17 cellular contexts compared by ENCODE assay signal in the genomic region with DNA sequence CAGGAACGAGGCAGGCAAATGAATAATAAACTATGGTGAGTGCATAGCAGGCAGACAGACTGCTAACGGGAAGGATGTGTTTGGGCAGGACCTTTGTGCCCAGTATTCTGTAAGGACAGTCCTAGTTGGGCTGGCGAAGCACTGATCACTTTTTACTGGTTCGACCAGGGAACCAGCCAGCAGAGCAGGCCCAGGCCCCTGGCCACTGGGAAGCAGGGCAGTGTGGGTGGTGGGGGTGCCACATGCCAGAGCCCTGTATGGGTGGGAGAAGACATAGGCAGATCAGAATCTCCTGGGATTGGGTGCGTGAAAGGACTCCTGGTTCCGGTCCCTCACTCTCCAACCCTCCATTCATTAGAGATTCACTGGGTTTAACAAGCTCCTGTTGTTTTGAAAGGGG. TPM values are rescaled to one million over a fixed set of nuclear protein-coding genes. Genes with fewer than 3 reads are reported as not detected.
A peak's percentile ranks its signal among the peaks of the same experiment; 100 is the strongest.
DNase-seq lines count a peak whose midpoint lies in the region; ATAC-seq and TF ChIP-seq lines count a peak whose summit lies in the region.
"Had no signal": no experiment of that assay in that cellular context is flagged by ENCODE, and none has a peak within 500 bp of the region (broad histone marks: within the 10 kb centered on the region; RNA-seq: fewer than 3 reads in every experiment).

No MANE protein-coding gene starts in this region.

- H3K27ac ChIP-seq in GM23248: peak overlapping the region; percentile 87; the same call in 1 of the 2 replicates
- no peak overlapping the region for H3K27ac ChIP-seq in mammary epithelial cell (ENCODE audit: insufficient read depth, low read depth, low read length)
- H3K27ac ChIP-seq: right atrium auricular region had no signal

- dilution Hi-C loops in mammary epithelial cell (cut with HindIII; ENCODE audit: low sequenced_read_pairs): no loop called here

- no peaks in the 10 kb centered on the region for H3K36me3 ChIP-seq in GM23248 (ENCODE audit: low read depth)
- no peaks in the 10 kb centered on the region for H3K36me3 ChIP-seq in mammary epithelial cell (ENCODE audit: insufficient read depth, low read length)
- H3K36me3 ChIP-seq: right atrium auricular region had no signal

- H3K36me3 Mint-ChIP-seq in naive thymus-derived CD8-positive, alpha-beta T cell: peaks cover 0 to 1% (median under 1%) of the 10 kb centered on the region in 3 donors
- H3K36me3 Mint-ChIP-seq in activated T-helper 17 cell treated with anti-CD3 and anti-CD28 coated beads, Interleukin-2, amount 50 U/mL, for 72 hours (ENCODE audit: low read depth): peaks cover 13% of the 10 kb centered on the region

- H3K27me3 Mint-ChIP-seq in naive thymus-derived CD8-positive, alpha-beta T cell: no peaks in the 10 kb centered on the region
- H3K27me3 Mint-ChIP-seq in activated T-helper 17 cell treated with anti-CD3 and anti-CD28 coated beads, Interleukin-2, amount 50 U/mL, for 72 hours: no peaks in the 10 kb centered on the region
- H3K27me3 Mint-ChIP-seq: CD4-positive, alpha-beta memory T cell; effector memory CD8-positive, alpha-beta T cell had no signal

- H3K4me1 ChIP-seq in GM23248 (ENCODE audit: insufficient read depth) (peaks cover 26% of the 10 kb centered on the region), mammary epithelial cell (ENCODE audit: insufficient read depth, low read length) (peaks cover 29% of the 10 kb centered on the region)

- H3K4me1 Mint-ChIP-seq in naive thymus-derived CD8-positive, alpha-beta T cell: peaks cover 16 to 44% (median 35%) of the 10 kb centered on the region in 4 donors
- H3K4me1 Mint-ChIP-seq in activated T-helper 17 cell treated with anti-CD3 and anti-CD28 coated beads, Interleukin-2, amount 50 U/mL, for 72 hours: peaks cover 7% of the 10 kb centered on the region

- no peak overlapping the region for H2AFZ ChIP-seq in GM23248
- H2AFZ ChIP-seq in mammary epithelial cell (ENCODE audit: low read depth, low read length): no peak overlapping the region

- DNase-seq in GM23248 (no peak), mammary epithelial cell (peak; percentile 29), NOMO-1 (lab: John Stamatoyannopoulos, UW; ENCODE audit: unreplicated experiment in 2 of 2) (no peak)
- peak in 1 of 10 donors; percentile 45 for DNase-seq in naive thymus-derived CD8-positive, alpha-beta T cell
- DNase-seq: amniotic stem cell; CD4-positive, alpha-beta memory T cell; cerebellar nuclear complex; DMS79; effector memory CD8-positive, alpha-beta T cell; head of caudate nucleus; NCI-H1417; NCI-H524; occipital lobe had no signal

- H3K4me3 ChIP-seq in GM23248 (no peak overlapping the region), mammary epithelial cell (replicated peaks in 1 of 3; ENCODE audit: insufficient read depth in 1 of 3, low read depth in 2 of 3, low read length in 3 of 3) (no peak overlapping the region)
- H3K4me3 ChIP-seq: right atrium auricular region had no signal

- H3K9ac ChIP-seq in GM23248: peak overlapping the region; percentile 68; the same call in 1 of the 2 replicates
- H3K9ac ChIP-seq in mammary epithelial cell (ENCODE audit: insufficient read depth, low read length): no peak overlapping the region

- H4K20me1 ChIP-seq in GM23248 (ENCODE audit: insufficient read depth) (no peaks in the 10 kb centered on the region), mammary epithelial cell (ENCODE audit: insufficient read depth, low read length) (no peaks in the 10 kb centered on the region)

- H3K9me3 Mint-ChIP-seq in naive thymus-derived CD8-positive, alpha-beta T cell: no peaks in the 10 kb centered on the region
- no peaks in the 10 kb centered on the region for H3K9me3 Mint-ChIP-seq in activated T-helper 17 cell treated with anti-CD3 and anti-CD28 coated beads, Interleukin-2, amount 50 U/mL, for 72 hours
- H3K9me3 Mint-ChIP-seq: CD4-positive, alpha-beta memory T cell; effector memory CD8-positive, alpha-beta T cell had no signal

- BruUV-seq in mammary epithelial cell (replicated peaks; lab: Mats Ljungman, UMichigan): no TSS peak

- in situ Hi-C loops in GM23248 (cut with MboI): no loop called here
- in situ Hi-C loops in mammary epithelial cell (cut with MboI; ENCODE audit: low sequenced_read_pairs in 2 of 2): no loop called here

- no peak for ATAC-seq in naive thymus-derived CD8-positive, alpha-beta T cell
- ATAC-seq in activated T-helper 17 cell treated with anti-CD3 and anti-CD28 coated beads, Interleukin-2, amount 50 U/mL, for 72 hours (replicated peaks): no peak
- no peak for ATAC-seq in HG03039 (IDR thresholded peaks at IDR 0.05; ENCODE audit: unreplicated experiment)
- ATAC-seq: effector memory CD8-positive, alpha-beta T cell had no signal

- intact Hi-C loops in mammary epithelial cell (cut with micrococcal nuclease): no loop called here

- no peaks in the 10 kb centered on the region for H3K27me3 ChIP-seq in GM23248 (replicated peaks; ENCODE audit: insufficient read depth)
- no peaks in the 10 kb centered on the region for H3K27me3 ChIP-seq in mammary epithelial cell (ENCODE audit: insufficient read depth, low read length)
- H3K27me3 ChIP-seq: right atrium auricular region had no signal

- peaks cover 26% of the 10 kb centered on the region for H3F3A ChIP-seq in GM23248 (ENCODE audit: insufficient read depth)

- CTCF ChIA-PET in mammary epithelial cell (lab: Charles Lee; ENCODE audit: low non-redundant PET): no interaction called here

- WGBS in GM23248 (ENCODE audit: low coverage in 1 of 2, low lambda C conversion rate in 2 of 2, missing lambda C conversion rate in 2 of 2), 2 experiments: 82 to 85% methylated on average over 6 of the region's 6 CpGs
- 48% methylated on average over 5 of the region's 6 CpGs for WGBS in mammary epithelial cell (ENCODE audit: low coverage, missing lambda C conversion rate)

- H3K4me2 ChIP-seq in GM23248 (ENCODE audit: unreplicated experiment) (no peak overlapping the region), mammary epithelial cell (ENCODE audit: insufficient read depth, low read depth, low read length) (no peak overlapping the region)

- H3K4me3 Mint-ChIP-seq in naive thymus-derived CD8-positive, alpha-beta T cell: no peak overlapping the region
- H3K4me3 Mint-ChIP-seq in activated T-helper 17 cell treated with anti-CD3 and anti-CD28 coated beads, Interleukin-2, amount 50 U/mL, for 72 hours: no peak overlapping the region
- H3K4me3 Mint-ChIP-seq: CD4-positive, alpha-beta memory T cell; effector memory CD8-positive, alpha-beta T cell had no signal

- no peaks in the 10 kb centered on the region for H3K9me2 ChIP-seq in GM23248 (ENCODE audit: insufficient read depth)

- no peaks in the 10 kb centered on the region for H3K9me3 ChIP-seq in GM23248 (ENCODE audit: low read depth)
- H3K9me3 ChIP-seq in mammary epithelial cell (replicated peaks; ENCODE audit: insufficient read depth, low read length): no peaks in the 10 kb centered on the region
- H3K9me3 ChIP-seq: right atrium auricular region had no signal

- no peak for TF ChIP-seq CTCF in mammary epithelial cell (conservative IDR thresholded peaks at IDR 0.05 in 1 of 2, IDR thresholded peaks at IDR 0.05 in 1 of 2; ENCODE audit: extremely low read depth in 1 of 2, insufficient read depth in 1 of 2, low read depth in 1 of 2, low read length in 2 of 2)

- POLR2A ChIA-PET in naive thymus-derived CD8-positive, alpha-beta T cell (lab: Charles Lee): interaction anchor here (0.6 to 41.9 kb wide), 3 partner anchors 15 to 54 kb away, joined by 5 to 1171 read pairs (median 5); a partner anchor contains a TSS

- H3K79me2 ChIP-seq in GM23248 (ENCODE audit: insufficient read depth): peaks cover 9% of the 10 kb centered on the region
- peaks cover 8% of the 10 kb centered on the region for H3K79me2 ChIP-seq in mammary epithelial cell (ENCODE audit: insufficient read depth, low read length)

- H3K27ac Mint-ChIP-seq in naive thymus-derived CD8-positive, alpha-beta T cell: peak overlapping the region in 6 of 10 donors; percentile 14 to 83 (median 60)
- H3K27ac Mint-ChIP-seq in activated T-helper 17 cell treated with anti-CD3 and anti-CD28 coated beads, Interleukin-2, amount 50 U/mL, for 72 hours: no peak overlapping the region
- H3K27ac Mint-ChIP-seq: effector memory CD8-positive, alpha-beta T cell had no signal

RNA-seq across cellular contexts. Expression of a gene that starts 4.0 kb away (rescaled TPM):
- 6.2 and 6.5 TPM in 2 replicates for total RNA-seq in GM23248 (2014; rRNA removed; shearing (Covaris generic))
- polyA plus RNA-seq in GM23248 (2016; fragmentation: Nextera tagmentation; extraction: Ambion mirVana) (25.5 and 27.1 TPM in 2 replicates), mammary epithelial cell (7.2 TPM)
- 10 to 100 TPM in 1 of 2 donors, 1 to 10 TPM in 1; 9.2 to 30.8 TPM for total RNA-seq in mammary epithelial cell
- 18.0 TPM for polyA minus RNA-seq in mammary epithelial cell
- total RNA-seq in naive thymus-derived CD8-positive, alpha-beta T cell: 100 to 1,000 TPM; 219 to 238 TPM
- polyA plus RNA-seq in naive thymus-derived CD8-positive, alpha-beta T cell: 10 to 100 TPM; 50.4 to 84.2 (median 64.4) TPM
- total RNA-seq in activated T-helper 17 cell treated with anti-CD3 and anti-CD28 coated beads, Interleukin-2, amount 50 U/mL, for 72 hours: 10 to 100 TPM; 41.7 to 66.2 TPM

RNA-seq across cellular contexts. Expression of a gene that starts 9.4 kb away (rescaled TPM):
- 11.6 TPM in 2 replicates for total RNA-seq in GM23248 (2014; rRNA removed; shearing (Covaris generic))
- 20.6 and 20.9 TPM in 2 replicates for polyA plus RNA-seq in GM23248 (2016; fragmentation: Nextera tagmentation; extraction: Ambion mirVana)
- total RNA-seq in mammary epithelial cell: 10 to 100 TPM; 23.8 to 24.0 TPM
- 32.2 TPM for polyA plus RNA-seq in mammary epithelial cell
- polyA minus RNA-seq in mammary epithelial cell: 50.2 TPM
- 10 to 100 TPM; 17.2 to 19.4 TPM for total RNA-seq in naive thymus-derived CD8-positive, alpha-beta T cell
- polyA plus RNA-seq in naive thymus-derived CD8-positive, alpha-beta T cell: 10 to 100 TPM; 36.4 to 55.3 (median 41.9) TPM
- 10 to 100 TPM; 43.3 to 45.3 TPM for total RNA-seq in activated T-helper 17 cell treated with anti-CD3 and anti-CD28 coated beads, Interleukin-2, amount 50 U/mL, for 72 hours

RNA-seq across cellular contexts. Expression of a gene that starts 14.5 kb away (rescaled TPM):
- total RNA-seq in GM23248 (2014; rRNA removed; shearing (Covaris generic)): 4.4 and 5.1 TPM in 2 replicates
- 5.3 and 5.9 TPM in 2 replicates for polyA plus RNA-seq in GM23248 (2016; fragmentation: Nextera tagmentation; extraction: Ambion mirVana)
- total RNA-seq in mammary epithelial cell: 10 to 100 TPM; 26.8 to 97.9 TPM
- polyA plus RNA-seq in mammary epithelial cell: 16.8 TPM
- polyA minus RNA-seq in mammary epithelial cell: 96.6 TPM
- total RNA-seq in naive thymus-derived CD8-positive, alpha-beta T cell: 100 to 1,000 TPM; 148 to 153 TPM
- polyA plus RNA-seq in naive thymus-derived CD8-positive, alpha-beta T cell: 10 to 100 TPM in 2 of 3 donors, 1 to 10 TPM in 1; 6.1 to 11.4 (median 10.7) TPM
- total RNA-seq in activated T-helper 17 cell treated with anti-CD3 and anti-CD28 coated beads, Interleukin-2, amount 50 U/mL, for 72 hours: 100 to 1,000 TPM in 1 of 2 donors, 10 to 100 TPM in 1; 52.0 to 269 TPM

RNA-seq across cellular contexts. Expression of a gene that starts 23.2 kb away (rescaled TPM):
- total RNA-seq in GM23248 (2014; rRNA removed; shearing (Covaris generic)): 3.9 and 5.6 TPM in 2 replicates
- polyA plus RNA-seq in GM23248 (2016; fragmentation: Nextera tagmentation; extraction: Ambion mirVana): 3.4 and 4.5 TPM in 2 replicates
- 1 to 10 TPM; 4.9 to 8.8 TPM for total RNA-seq in mammary epithelial cell
- 6.5 TPM for polyA plus RNA-seq in mammary epithelial cell
- polyA minus RNA-seq in mammary epithelial cell: 3.9 TPM
- total RNA-seq in naive thymus-derived CD8-positive, alpha-beta T cell: 10 to 100 TPM; 15.1 to 15.5 TPM
- 10 to 100 TPM; 16.1 to 22.6 (median 16.9) TPM for polyA plus RNA-seq in naive thymus-derived CD8-positive, alpha-beta T cell
- 1 to 10 TPM; 4.7 to 7.0 TPM for total RNA-seq in activated T-helper 17 cell treated with anti-CD3 and anti-CD28 coated beads, Interleukin-2, amount 50 U/mL, for 72 hours

RNA-seq across cellular contexts. Expression of a gene that starts 42.8 kb away (rescaled TPM):
- not detected in 2 replicates for total RNA-seq in GM23248 (2014; rRNA removed; shearing (Covaris generic))
- not detected in 2 replicates for polyA plus RNA-seq in GM23248 (2016; fragmentation: Nextera tagmentation; extraction: Ambion mirVana)
- total RNA-seq in mammary epithelial cell: 1 to 10 TPM in 1 of 2 donors, under 1 TPM in 1; 0.33 to 1.9 TPM
- polyA plus RNA-seq in mammary epithelial cell: 0.34 TPM
- not detected for polyA minus RNA-seq in mammary epithelial cell
- total RNA-seq in naive thymus-derived CD8-positive, alpha-beta T cell: under 1 TPM in 1 of 2 experiments, not detected in 1; 0.30 TPM
- not detected for polyA plus RNA-seq in naive thymus-derived CD8-positive, alpha-beta T cell
- 10 to 100 TPM in 1 of 2 donors, 1 to 10 TPM in 1; 2.9 to 10.0 TPM for total RNA-seq in activated T-helper 17 cell treated with anti-CD3 and anti-CD28 coated beads, Interleukin-2, amount 50 U/mL, for 72 hours
- total RNA-seq: CD4-positive, alpha-beta memory T cell; liver; right atrium auricular region had no signal
- polyA plus RNA-seq: CD4-positive, alpha-beta memory T cell; liver had no signal
